ENCODE assay signal across 6 cellular contexts in genomic region chr19:1606138-1606651, GRCh38. TPM values are rescaled to one million over a fixed set of nuclear protein-coding genes. Genes with fewer than 3 reads are reported as not detected.
DNase-seq lines count a peak whose midpoint lies in the region; ATAC-seq and TF ChIP-seq lines count a peak whose summit lies in the region.

No MANE protein-coding gene starts in this region.

- H3K36me3 ChIP-seq in HUES64 (ENCODE audit: insufficient read depth, low read length) (peaks cover 25% of the 10 kb centered on the region), sigmoid colon (peaks cover 0 to 20% (median 1%) of the 10 kb centered on the region in 4 donors)
- H3K36me3 ChIP-seq in effector memory CD4-positive, alpha-beta T cell (ENCODE audit: control insufficient read depth, insufficient read depth, low read length) = no peaks in the 10 kb centered on the region

- no peak for TF ChIP-seq CTCF in sigmoid colon (IDR thresholded peaks at IDR 0.05)

- H3K4me1 ChIP-seq in HUES64 (ENCODE audit: insufficient read depth, low read length) (0 out of 2 replicates have a peak, but pooled peaks cover 4% of the 10 kb centered on the region), sigmoid colon (peaks cover 0 to 39% (median 36%) of the 10 kb centered on the region in 4 donors)
- H3K4me1 ChIP-seq in effector memory CD4-positive, alpha-beta T cell (ENCODE audit: control insufficient read depth, insufficient read depth, low read length, poor library complexity, severe bottlenecking) = peaks cover 44% of the 10 kb centered on the region

- H3K4me3 ChIP-seq in HUES64 (ENCODE audit: low read length) = peak overlapping the region; percentile 63
- peak overlapping the region; percentile 93 for H3K4me3 ChIP-seq in effector memory CD4-positive, alpha-beta T cell (ENCODE audit: insufficient read depth, low read depth, low read length, poor library complexity, severe bottlenecking)
- H3K4me3 ChIP-seq in sigmoid colon = peak overlapping the region; percentile 87 to 98 (median 95)

- 45% methylated on average over 16 of the region's 16 CpGs for WGBS in HUES64
- WGBS in sigmoid colon, 2 donors = 9 to 18% methylated on average over 16 of the region's 16 CpGs

- TF ChIP-seq EP300 in sigmoid colon (IDR thresholded peaks at IDR 0.05) = no peak

- H3K27ac ChIP-seq in HUES64 (ENCODE audit: low read depth, low read length) (peak overlapping the region; percentile 85), sigmoid colon (peak overlapping the region; percentile 90 to 96 (median 94))
- peak overlapping the region; percentile 90 for H3K27ac ChIP-seq in effector memory CD4-positive, alpha-beta T cell (ENCODE audit: insufficient read depth, low read length, poor library complexity, severe bottlenecking)

- peak overlapping the region; percentile 78 for H3K9ac ChIP-seq in HUES64 (ENCODE audit: low read depth, low read length)

- H3K27me3 ChIP-seq in HUES64 (ENCODE audit: insufficient read depth, low read length) (no peaks in the 10 kb centered on the region), sigmoid colon (no peaks in the 10 kb centered on the region)
- no peaks in the 10 kb centered on the region for H3K27me3 ChIP-seq in effector memory CD4-positive, alpha-beta T cell (replicated peaks; ENCODE audit: control insufficient read depth, insufficient read depth, low read length, poor library complexity, severe bottlenecking)

- intact Hi-C loops in sigmoid colon (cut with DNase I) = loop anchor here (1.0 to 5.0 kb wide), 2 partner anchors 39 to 45 kb away; partner anchors contain the start of gene MEX3D

- no peaks in the 10 kb centered on the region for H3K9me3 ChIP-seq in HUES64 (ENCODE audit: insufficient read depth, low read depth, low read length)
- H3K9me3 ChIP-seq in effector memory CD4-positive, alpha-beta T cell (ENCODE audit: control insufficient read depth, low read length) = no peaks in the 10 kb centered on the region
- no peaks in the 10 kb centered on the region for H3K9me3 ChIP-seq in sigmoid colon

- no peak for TF ChIP-seq POLR2A in sigmoid colon (IDR thresholded peaks at IDR 0.05)

- ATAC-seq in GM19023 (IDR thresholded peaks at IDR 0.05; ENCODE audit: unreplicated experiment) = no peak

- no peak for DNase-seq in effector memory CD4-positive, alpha-beta T cell
- DNase-seq in sigmoid colon = no peak
- DNase-seq in NCI-H524 treated with DMSO at 0.1 percent for 48 hours (lab: John Stamatoyannopoulos, UW) = no peak
- DNase-seq in C1 segment of cervical spinal cord (lab: John Stamatoyannopoulos, UW) = no peak

RNA-seq across cellular contexts. Expression of gene UQCR11, which starts 0.9 kb away (rescaled TPM):
- polyA plus RNA-seq in HUES64 (2013, experiment 1 of 2) = 132 TPM
- 139 TPM for polyA plus RNA-seq in HUES64 (2013, experiment 2 of 2)
- total RNA-seq in sigmoid colon = 100 to 1,000 TPM in 3 of 4 donors, 10 to 100 TPM in 1; 81.1 to 176 (median 122) TPM
- polyA plus RNA-seq in sigmoid colon = 100 to 1,000 TPM; 158 to 339 (median 330) TPM

RNA-seq across cellular contexts. Expression of gene MBD3, which starts 13.5 kb away (rescaled TPM):
- 56.1 TPM for polyA plus RNA-seq in HUES64 (2013, experiment 1 of 2)
- 49.9 TPM for polyA plus RNA-seq in HUES64 (2013, experiment 2 of 2)
- total RNA-seq in sigmoid colon = 10 to 100 TPM; 52.3 to 88.6 (median 71.3) TPM
- 100 to 1,000 TPM in 1 of 3 donors, 10 to 100 TPM in 2; 26.1 to 105 (median 33.0) TPM for polyA plus RNA-seq in sigmoid colon

RNA-seq across cellular contexts. Expression of gene MEX3D, which starts 38.1 kb away (rescaled TPM):
- 36.9 TPM for polyA plus RNA-seq in HUES64 (2013, experiment 1 of 2)
- polyA plus RNA-seq in HUES64 (2013, experiment 2 of 2) = 41.0 TPM
- total RNA-seq in sigmoid colon = 10 to 100 TPM in 3 of 4 donors, 1 to 10 TPM in 1; 7.4 to 16.1 (median 12.9) TPM
- 10 to 100 TPM in 1 of 3 donors, 1 to 10 TPM in 2; 4.8 to 10.3 (median 5.1) TPM for polyA plus RNA-seq in sigmoid colon

RNA-seq across cellular contexts. Expression of gene TCF3, which starts 46.2 kb away (rescaled TPM):
- polyA plus RNA-seq in HUES64 (2013, experiment 1 of 2) = 187 TPM
- polyA plus RNA-seq in HUES64 (2013, experiment 2 of 2) = 190 TPM
- total RNA-seq in sigmoid colon = 10 to 100 TPM; 29.6 to 50.2 (median 31.8) TPM
- 10 to 100 TPM; 18.6 to 66.9 (median 28.4) TPM for polyA plus RNA-seq in sigmoid colon
